Comparison of ENCODE assay signal across 14 cellular contexts in genomic region chr4:8115916-8116315, GRCh38.
"Had no signal": no experiment of that assay in that cellular context is flagged by ENCODE, and none has a peak within 500 bp of the region (broad histone marks: within the 10 kb centered on the region; RNA-seq: fewer than 3 reads in every experiment).

No MANE protein-coding gene starts in this region.

- H3K4me3 ChIP-seq: mucosa of descending colon, SK-N-MC, skin epidermis, tibial nerve had no signal

- ATAC-seq: mucosa of descending colon had no signal

- H3K9me3 ChIP-seq: mucosa of descending colon had no signal

- H3K36me3 ChIP-seq: tibial nerve had no signal

- H3K9me3 Mint-ChIP-seq: activated CD4-positive, alpha-beta T cell treated with anti-CD3 and anti-CD28 coated beads, Interleukin-2, amount 10 ng/mL, durations not matched to agents 7 days and 5 days; activated naive CD4-positive, alpha-beta T cell treated with anti-CD3 and anti-CD28 coated beads, Interleukin-2, amount 50 U/mL, for 24 hours; activated T-cell treated with anti-CD3 and anti-CD28 coated beads, Interleukin-2, amount 50 U/mL, for 24 hours; nephron; T-helper 1 cell treated with Interleukin-12 subunit alpha and Interleukin-12 subunit beta and Interleukin-4 antibody, amounts not matched to agents 30 μg/mL and 1 μg/mL, for 36 hours had no signal

- H3K27me3 Mint-ChIP-seq: activated CD4-positive, alpha-beta T cell treated with anti-CD3 and anti-CD28 coated beads, Interleukin-2, amount 10 ng/mL, durations not matched to agents 7 days and 5 days; activated naive CD4-positive, alpha-beta T cell treated with anti-CD3 and anti-CD28 coated beads, Interleukin-2, amount 50 U/mL, for 24 hours; activated T-cell treated with anti-CD3 and anti-CD28 coated beads, Interleukin-2, amount 50 U/mL, for 24 hours had no signal

- DNase-seq: activated CD4-positive, alpha-beta T cell treated with anti-CD3 and anti-CD28 coated beads, Interleukin-2, amount 10 ng/mL, durations not matched to agents 7 days and 5 days; activated CD4-positive, CD25-positive, alpha-beta regulatory T cell; activated effector memory CD4-positive, alpha-beta T cell treated with Interleukin-2 at 50 U/mL for 16 hours; activated T-cell treated with anti-CD3 and anti-CD28 coated beads, Interleukin-2, amount 50 U/mL, for 24 hours; amygdala; occipital lobe had no signal

- H3K27ac ChIP-seq: SK-N-MC, skin epidermis, tibial nerve had no signal

- H3K4me3 Mint-ChIP-seq: activated CD4-positive, alpha-beta T cell treated with anti-CD3 and anti-CD28 coated beads, Interleukin-2, amount 10 ng/mL, durations not matched to agents 7 days and 5 days; activated naive CD4-positive, alpha-beta T cell treated with anti-CD3 and anti-CD28 coated beads, Interleukin-2, amount 50 U/mL, for 24 hours; activated T-cell treated with anti-CD3 and anti-CD28 coated beads, Interleukin-2, amount 50 U/mL, for 24 hours; brain; nephron; T-helper 1 cell treated with Interleukin-12 subunit alpha and Interleukin-12 subunit beta and Interleukin-4 antibody, amounts not matched to agents 30 μg/mL and 1 μg/mL, for 36 hours had no signal

- H3K36me3 Mint-ChIP-seq: activated naive CD4-positive, alpha-beta T cell treated with anti-CD3 and anti-CD28 coated beads, Interleukin-2, amount 50 U/mL, for 24 hours had no signal

- H3K27ac Mint-ChIP-seq: activated CD4-positive, alpha-beta T cell treated with anti-CD3 and anti-CD28 coated beads, Interleukin-2, amount 10 ng/mL, durations not matched to agents 7 days and 5 days; activated T-cell treated with anti-CD3 and anti-CD28 coated beads, Interleukin-2, amount 50 U/mL, for 24 hours; nephron; T-helper 1 cell treated with Interleukin-12 subunit alpha and Interleukin-12 subunit beta and Interleukin-4 antibody, amounts not matched to agents 30 μg/mL and 1 μg/mL, for 36 hours had no signal

- H3K27me3 ChIP-seq: tibial nerve had no signal
